1 cellular context compared by ENCODE assay signal in the genomic region with DNA sequence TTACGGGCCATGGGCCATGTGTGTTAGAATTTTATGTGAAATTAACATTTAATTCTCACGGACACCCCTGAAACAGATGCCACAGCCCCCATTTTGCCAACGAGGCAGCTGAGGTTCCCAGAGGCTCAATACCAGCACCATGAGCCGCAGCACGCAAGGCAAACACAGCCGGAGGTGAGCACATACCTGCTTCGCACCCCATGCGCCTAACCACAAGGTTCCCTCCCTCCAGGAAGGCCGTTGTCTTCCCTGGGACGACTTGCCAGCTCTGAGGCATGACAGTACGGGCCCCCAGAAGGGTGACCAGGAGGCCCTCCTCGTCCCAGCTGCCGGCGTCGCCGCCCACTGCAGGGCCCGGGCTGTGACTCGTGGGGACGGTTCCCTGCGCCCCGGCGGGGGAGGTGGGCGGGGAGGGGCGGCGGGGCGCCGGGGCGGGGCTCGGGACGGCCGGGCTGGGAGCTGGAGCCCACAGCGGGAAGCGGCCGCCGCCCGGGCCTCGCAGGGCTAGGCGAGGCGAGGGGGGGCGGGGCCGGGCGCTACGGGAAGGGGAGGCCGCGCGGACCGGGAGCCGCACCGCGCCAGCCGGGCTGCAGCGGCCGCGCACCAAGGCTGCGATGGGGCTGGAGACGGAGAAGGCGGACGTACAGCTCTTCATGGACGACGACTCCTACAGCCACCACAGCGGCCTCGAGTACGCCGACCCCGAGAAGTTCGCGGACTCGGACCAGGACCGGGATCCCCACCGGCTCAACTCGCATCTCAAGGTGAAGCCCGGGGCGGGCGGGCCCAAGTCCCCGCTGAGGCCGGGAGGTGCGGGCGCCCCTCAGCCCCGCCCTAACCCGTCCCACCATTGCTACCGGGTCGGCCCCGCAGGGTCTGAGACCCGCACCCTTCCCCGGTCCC.
TF ChIP-seq lines count a peak whose summit lies in the region.

A gene with protein sequence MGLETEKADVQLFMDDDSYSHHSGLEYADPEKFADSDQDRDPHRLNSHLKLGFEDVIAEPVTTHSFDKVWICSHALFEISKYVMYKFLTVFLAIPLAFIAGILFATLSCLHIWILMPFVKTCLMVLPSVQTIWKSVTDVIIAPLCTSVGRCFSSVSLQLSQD (plus strand): TSS at position 571 of the 903 bp plus-strand sequence. CDS start 44 bp downstream, at position 615.

TF ChIP-seq in K562, 482 proteins besides CTCF, POLR2A, EP300 and RAD21 (continued from another document and continues in another):
- TF ChIP-seq MGA (IDR thresholded peaks at IDR 0.05): peak; percentile 89
- no peak for TF ChIP-seq ELK3 (CRISPR knock-in tag; IDR thresholded peaks at IDR 0.05)
- 0 out of 4 replicates have a peak, but pooled peaks of 1 of the 2 experiments have one; percentile 28 for TF ChIP-seq MLLT1 (IDR thresholded peaks at IDR 0.05)
- TF ChIP-seq, protein P1, sequence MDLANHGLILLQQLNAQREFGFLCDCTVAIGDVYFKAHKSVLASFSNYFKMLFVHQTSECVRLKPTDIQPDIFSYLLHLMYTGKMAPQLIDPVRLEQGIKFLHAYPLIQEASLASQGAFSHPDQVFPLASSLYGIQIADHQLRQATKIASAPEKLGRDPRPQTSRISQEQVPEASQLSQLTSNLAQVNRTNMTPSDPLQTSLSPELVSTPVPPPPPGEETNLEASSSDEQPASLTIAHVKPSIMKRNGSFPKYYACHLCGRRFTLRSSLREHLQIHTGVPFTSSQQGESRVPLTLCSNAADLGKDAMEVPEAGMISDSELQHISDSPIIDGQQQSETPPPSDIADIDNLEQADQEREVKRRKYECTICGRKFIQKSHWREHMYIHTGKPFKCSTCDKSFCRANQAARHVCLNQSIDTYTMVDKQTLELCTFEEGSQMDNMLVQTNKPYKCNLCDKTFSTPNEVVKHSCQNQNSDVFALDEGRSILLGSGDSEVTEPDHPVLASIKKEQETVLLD (IDR thresholded peaks at IDR 0.05): 0 out of 2 replicates have a peak, but pooled peaks have one; percentile 49
- no peak for TF ChIP-seq TGIF2 (CRISPR knock-in tag; IDR thresholded peaks at IDR 0.05)
- TF ChIP-seq, protein P2, sequence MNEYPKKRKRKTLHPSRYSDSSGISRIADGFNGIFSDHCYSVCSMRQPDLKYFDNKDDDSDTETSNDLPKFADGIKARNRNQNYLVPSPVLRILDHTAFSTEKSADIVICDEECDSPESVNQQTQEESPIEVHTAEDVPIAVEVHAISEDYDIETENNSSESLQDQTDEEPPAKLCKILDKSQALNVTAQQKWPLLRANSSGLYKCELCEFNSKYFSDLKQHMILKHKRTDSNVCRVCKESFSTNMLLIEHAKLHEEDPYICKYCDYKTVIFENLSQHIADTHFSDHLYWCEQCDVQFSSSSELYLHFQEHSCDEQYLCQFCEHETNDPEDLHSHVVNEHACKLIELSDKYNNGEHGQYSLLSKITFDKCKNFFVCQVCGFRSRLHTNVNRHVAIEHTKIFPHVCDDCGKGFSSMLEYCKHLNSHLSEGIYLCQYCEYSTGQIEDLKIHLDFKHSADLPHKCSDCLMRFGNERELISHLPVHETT (CRISPR knock-in tag; conservative IDR thresholded peaks at IDR 0.05 in 1 of 2, IDR thresholded peaks at IDR 0.05 in 1 of 2): peak in 1 of 2 experiments; percentile 89; a peak in 2 of 4 replicates
- TF ChIP-seq FOXK2 (conservative IDR thresholded peaks at IDR 0.05 in 1 of 2, IDR thresholded peaks at IDR 0.05 in 1 of 2; ENCODE audit: low read depth in 2 of 2): 0 out of 4 replicates have a peak, but pooled peaks of 1 of the 2 experiments have one; percentile 19
- TF ChIP-seq BMI1 (IDR thresholded peaks at IDR 0.05; ENCODE audit: low read length): no peak
- no peak for TF ChIP-seq ZNF57 (CRISPR knock-in tag; IDR thresholded peaks at IDR 0.05)
- no peak for TF ChIP-seq NR0B1 (IDR thresholded peaks at IDR 0.05; ENCODE audit: partially characterized antibody)
- TF ChIP-seq XRCC5 (IDR thresholded peaks at IDR 0.05; ENCODE audit: low read depth, low read length): no peak
- TF ChIP-seq ZNF512 (tag; IDR thresholded peaks at IDR 0.05): no peak
- TF ChIP-seq, protein P3, sequence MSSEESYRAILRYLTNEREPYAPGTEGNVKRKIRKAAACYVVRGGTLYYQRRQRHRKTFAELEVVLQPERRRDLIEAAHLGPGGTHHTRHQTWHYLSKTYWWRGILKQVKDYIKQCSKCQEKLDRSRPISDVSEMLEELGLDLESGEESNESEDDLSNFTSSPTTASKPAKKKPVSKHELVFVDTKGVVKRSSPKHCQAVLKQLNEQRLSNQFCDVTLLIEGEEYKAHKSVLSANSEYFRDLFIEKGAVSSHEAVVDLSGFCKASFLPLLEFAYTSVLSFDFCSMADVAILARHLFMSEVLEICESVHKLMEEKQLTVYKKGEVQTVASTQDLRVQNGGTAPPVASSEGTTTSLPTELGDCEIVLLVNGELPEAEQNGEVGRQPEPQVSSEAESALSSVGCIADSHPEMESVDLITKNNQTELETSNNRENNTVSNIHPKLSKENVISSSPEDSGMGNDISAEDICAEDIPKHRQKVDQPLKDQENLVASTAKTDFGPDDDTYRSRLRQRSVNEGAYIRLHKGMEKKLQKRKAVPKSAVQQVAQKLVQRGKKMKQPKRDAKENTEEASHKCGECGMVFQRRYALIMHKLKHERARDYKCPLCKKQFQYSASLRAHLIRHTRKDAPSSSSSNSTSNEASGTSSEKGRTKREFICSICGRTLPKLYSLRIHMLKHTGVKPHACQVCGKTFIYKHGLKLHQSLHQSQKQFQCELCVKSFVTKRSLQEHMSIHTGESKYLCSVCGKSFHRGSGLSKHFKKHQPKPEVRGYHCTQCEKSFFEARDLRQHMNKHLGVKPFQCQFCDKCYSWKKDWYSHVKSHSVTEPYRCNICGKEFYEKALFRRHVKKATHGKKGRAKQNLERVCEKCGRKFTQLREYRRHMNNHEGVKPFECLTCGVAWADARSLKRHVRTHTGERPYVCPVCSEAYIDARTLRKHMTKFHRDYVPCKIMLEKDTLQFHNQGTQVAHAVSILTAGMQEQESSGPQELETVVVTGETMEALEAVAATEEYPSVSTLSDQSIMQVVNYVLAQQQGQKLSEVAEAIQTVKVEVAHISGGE (CRISPR knock-in tag; IDR thresholded peaks at IDR 0.05): peak in 1 of 3 experiments; percentile 32; a peak in 2 of 6 replicates
- TF ChIP-seq DDX20 (tag; IDR thresholded peaks at IDR 0.05; ENCODE audit: low read depth): no peak
- no peak for TF ChIP-seq RBM39 (optimal IDR thresholded peaks at IDR 0.05; ENCODE audit: low read depth, low read length)
- peak; percentile 66; the same call in 1 of the 2 replicates for TF ChIP-seq GATAD2A (IDR thresholded peaks at IDR 0.05)
- no peak for TF ChIP-seq NR3C1 (CRISPR knock-in tag; IDR thresholded peaks at IDR 0.05)
- TF ChIP-seq CBX1 (IDR thresholded peaks at IDR 0.05; ENCODE audit: low read depth): no peak
- TF ChIP-seq U2AF1 (optimal IDR thresholded peaks at IDR 0.05; ENCODE audit: low read depth, low read length): no peak
- no peak for TF ChIP-seq NFXL1 (CRISPR knock-in tag; IDR thresholded peaks at IDR 0.05)
- TF ChIP-seq FOXJ3 (CRISPR knock-in tag; IDR thresholded peaks at IDR 0.05): no peak
- TF ChIP-seq BRF1 (IDR thresholded peaks at IDR 0.05; ENCODE audit: borderline replicate concordance, extremely low read depth, insufficient read length): no peak
